Comparison of ENCODE assay signal across 8 cellular contexts in genomic region chr4:8228319-8229250, GRCh38. TPM values are rescaled to one million over a fixed set of nuclear protein-coding genes. Genes with fewer than 3 reads are reported as not detected.
DNase-seq lines count a peak whose midpoint lies in the region; ATAC-seq lines count a peak whose summit lies in the region.

No MANE protein-coding gene starts in this region.

- peaks cover 0 to 5% (median 0%) of the 10 kb centered on the region in 11 experiments; a peak in 1 of 22 replicates for H3K9me3 ChIP-seq in BLaER1 treated with 17β-estradiol and CSF1 and Interleukin-3, amounts not matched to agents 10 nM and 100 nM (replicated peaks in 1 of 11)

- ATAC-seq in GM19438 (IDR thresholded peaks at IDR 0.05; ENCODE audit: low read depth, unreplicated experiment), result peak; percentile 68
- peak; percentile 86 for ATAC-seq in HG03520 (IDR thresholded peaks at IDR 0.05; ENCODE audit: unreplicated experiment)
- peak; percentile 85 for ATAC-seq in left lobe of liver

- peaks cover 71 to 83% (median 77%) of the 10 kb centered on the region in 10 experiments for H3K4me1 ChIP-seq in BLaER1 treated with 17β-estradiol and CSF1 and Interleukin-3, amounts not matched to agents 10 nM and 100 nM

- H3K9ac ChIP-seq in BLaER1 treated with 17β-estradiol and CSF1 and Interleukin-3, amounts not matched to agents 10 nM and 100 nM, result peak overlapping the region in 9 of 11 experiments; percentile 17 to 75 (median 53); a peak in 15 of 22 replicates

- H3K27ac ChIP-seq in BLaER1 treated with 17β-estradiol and CSF1 and Interleukin-3, amounts not matched to agents 10 nM and 100 nM, result peak overlapping the region in 9 of 11 experiments; percentile 53 to 90 (median 74); a peak in 19 of 22 replicates

- DNase-seq in T-helper 9 cell (peak; percentile 55), astrocyte of the hippocampus (ENCODE audit: low read depth, low spot score) (peak; percentile 74), left lobe of liver (ENCODE audit: low spot score) (peak; percentile 97), LoVo (ENCODE audit: low spot score) (no peak)
- DNase-seq in stimulated activated CD8-positive, alpha-beta memory T cell treated with anti-CD3 and anti-CD28 coated beads, Interleukin-12 subunit alpha, Interleukin-12 subunit beta, amount 100 ng/mL, for 4 hours (ENCODE audit: low read depth), result peak; percentile 59

- peak overlapping the region in 3 of 10 experiments; percentile 0 to 21 (median 4); a peak in 4 of 20 replicates for H3K4me3 ChIP-seq in BLaER1 treated with 17β-estradiol and CSF1 and Interleukin-3, amounts not matched to agents 10 nM and 100 nM

- H3K4me2 ChIP-seq in BLaER1 treated with 17β-estradiol and CSF1 and Interleukin-3, amounts not matched to agents 10 nM and 100 nM, result peak overlapping the region; percentile 84 to 96 (median 91)

- H3K36me3 ChIP-seq in BLaER1 treated with 17β-estradiol and CSF1 and Interleukin-3, amounts not matched to agents 10 nM and 100 nM, result peaks cover 20 to 92% (median 38%) of the 10 kb centered on the region in 11 experiments; a peak in 19 of 22 replicates

- no peaks in the 10 kb centered on the region for H3K27me3 ChIP-seq in BLaER1 treated with 17β-estradiol and CSF1 and Interleukin-3, amounts not matched to agents 10 nM and 100 nM

- peaks cover 0 to 100% (median 22%) of the 10 kb centered on the region in 11 experiments; a peak in 11 of 22 replicates for H4K20me1 ChIP-seq in BLaER1 treated with 17β-estradiol and CSF1 and Interleukin-3, amounts not matched to agents 10 nM and 100 nM

RNA-seq across cellular contexts. Expression of gene SH3TC1, which starts 29.5 kb away (rescaled TPM):
- 33.3 TPM for total RNA-seq in left lobe of liver

RNA-seq across cellular contexts. Expression of gene HTRA3, which starts 41.0 kb away (rescaled TPM):
- total RNA-seq in left lobe of liver, result 1.6 TPM
